ENCODE assay signal across 11 cellular contexts in the genomic region with DNA sequence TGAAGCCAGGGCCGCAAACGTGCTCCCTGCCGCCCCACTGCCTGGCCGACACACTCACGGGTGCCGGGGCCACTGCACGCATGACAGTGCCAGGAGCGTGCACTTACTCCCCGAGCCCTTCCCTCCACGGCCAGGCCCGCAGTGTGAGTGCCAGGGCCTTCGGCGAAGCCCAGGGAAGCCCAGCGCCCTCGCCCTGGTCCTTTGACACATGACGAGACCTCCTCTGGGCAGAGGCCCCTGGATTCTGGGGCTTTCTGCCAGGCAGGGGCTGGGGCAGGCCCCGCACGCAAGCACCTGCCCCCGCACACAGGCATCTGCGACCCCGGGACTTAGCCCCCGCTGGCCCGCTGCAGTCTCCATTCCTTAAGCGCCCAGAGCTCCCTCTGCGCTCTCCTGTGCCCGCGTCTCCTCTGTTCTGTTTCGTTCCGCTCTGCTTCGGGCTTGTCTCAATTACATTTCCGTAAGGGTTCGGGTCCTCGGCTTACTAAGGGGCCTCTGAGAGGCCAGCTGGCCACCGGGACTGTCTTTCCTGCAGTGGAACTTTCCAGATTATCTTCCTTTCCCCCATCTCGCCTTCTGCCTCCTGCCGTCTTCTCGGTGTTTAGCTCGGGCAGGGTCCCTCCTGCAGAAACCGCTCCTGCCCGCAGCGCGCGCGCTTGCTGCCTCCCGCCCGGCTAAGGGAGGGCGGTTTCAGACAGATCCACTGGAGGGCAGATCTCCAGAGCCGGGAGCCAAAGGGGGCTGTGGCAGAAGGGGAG.
DNase-seq lines count a peak whose midpoint lies in the region; ATAC-seq and TF ChIP-seq lines count a peak whose summit lies in the region.
"Had no signal": no experiment of that assay in that cellular context is flagged by ENCODE, and none has a peak within 500 bp of the region (broad histone marks: within the 10 kb centered on the region; RNA-seq: fewer than 3 reads in every experiment).

No MANE protein-coding gene starts in this region.

- intact Hi-C loops in cardiac septum (cut with DNase I), result no loop called here
- intact Hi-C loops in uterus (cut with DNase I; ENCODE audit: low total_unique reads), result no loop called here

- no peaks in the 10 kb centered on the region for H3K9me3 ChIP-seq in cardiac muscle cell (ENCODE audit: low read depth)
- no peaks in the 10 kb centered on the region for H3K9me3 ChIP-seq in esophagus (ENCODE audit: control insufficient read depth in 2 of 2, insufficient read depth in 1 of 2, low read depth in 1 of 2, low read length in 1 of 2)
- H3K9me3 ChIP-seq in uterus, result no peaks in the 10 kb centered on the region

- peak; percentile 24 for TF ChIP-seq CTCF in cardiac muscle cell (IDR thresholded peaks at IDR 0.05; ENCODE audit: low read depth, low read length)
- TF ChIP-seq CTCF in uterus (IDR thresholded peaks at IDR 0.05), result no peak
- no peak for TF ChIP-seq CTCF in osteocyte (IDR thresholded peaks at IDR 0.05)

- 19 to 23% methylated on average over 48 of the region's 48 CpGs for WGBS in esophagus, 2 donors

- no peaks in the 10 kb centered on the region for H3K4me1 ChIP-seq in cardiac muscle cell (ENCODE audit: low read depth)
- H3K4me1 ChIP-seq in esophagus (ENCODE audit: control insufficient read depth in 2 of 2, insufficient read depth in 2 of 2, low read length in 1 of 2), result peaks cover 0 to 4% of the 10 kb centered on the region in 2 donors
- H3K4me1 ChIP-seq in uterus, result no peaks in the 10 kb centered on the region

- no peak overlapping the region for H3K27ac Mint-ChIP-seq in osteocyte (ENCODE audit: unreplicated experiment)

- H3K4me1 Mint-ChIP-seq in osteocyte (ENCODE audit: unreplicated experiment), result peaks cover 7% of the 10 kb centered on the region

- no peak for TF ChIP-seq POLR2A in uterus (IDR thresholded peaks at IDR 0.05)

- peak in 1 of 2 donors; percentile 65 for DNase-seq in cardiac muscle cell (ENCODE audit: low read depth in 1 of 2, low spot score in 1 of 2)
- no peak for DNase-seq in cardiac septum (ENCODE audit: low spot score)
- peak; percentile 13 for DNase-seq in myocyte (ENCODE audit: low read depth)
- DNase-seq in uterus, result no peak
- no peak for DNase-seq in foreskin melanocyte
- no peak for DNase-seq in osteocyte (ENCODE audit: extremely low spot score, unreplicated experiment)
- DNase-seq: C1 segment of cervical spinal cord had no signal

- no peak overlapping the region for H3K27ac ChIP-seq in cardiac muscle cell
- H3K27ac ChIP-seq in esophagus (ENCODE audit: low read depth in 2 of 2, low read length in 1 of 2), result no peak overlapping the region
- no peak overlapping the region for H3K27ac ChIP-seq in uterus
- H3K27ac ChIP-seq: KMS-11 had no signal

- H3K27me3 Mint-ChIP-seq in osteocyte (ENCODE audit: unreplicated experiment), result peaks cover 30% of the 10 kb centered on the region

- no peak overlapping the region for H3K4me3 Mint-ChIP-seq in osteocyte (ENCODE audit: unreplicated experiment)

- no peak overlapping the region for H3K4me3 ChIP-seq in cardiac muscle cell
- peak overlapping the region; percentile 13 to 15 for H3K4me3 ChIP-seq in esophagus (ENCODE audit: low read depth in 1 of 2, low read length in 2 of 2)
- peak overlapping the region; percentile 3 to 8 for H3K4me3 ChIP-seq in uterus

- H3K36me3 Mint-ChIP-seq in osteocyte (ENCODE audit: unreplicated experiment), result no peaks in the 10 kb centered on the region

- no peaks in the 10 kb centered on the region for H3K36me3 ChIP-seq in cardiac muscle cell
- H3K36me3 ChIP-seq in esophagus (ENCODE audit: control insufficient read depth in 2 of 2, insufficient read depth in 2 of 2, low read length in 1 of 2), result no peaks in the 10 kb centered on the region
- H3K36me3 ChIP-seq in uterus, result no peaks in the 10 kb centered on the region

- ATAC-seq in HG03139 (IDR thresholded peaks at IDR 0.05; ENCODE audit: unreplicated experiment), result no peak
- ATAC-seq: HCT116 had no signal

- H3K27me3 ChIP-seq in cardiac muscle cell (peaks cover 24% of the 10 kb centered on the region), esophagus (ENCODE audit: control insufficient read depth in 1 of 2, insufficient read depth in 2 of 2, low read length in 2 of 2) (peaks cover 0 to 7% of the 10 kb centered on the region in 2 donors), uterus (no peaks in the 10 kb centered on the region)

- no peaks in the 10 kb centered on the region for H3K9me3 Mint-ChIP-seq in osteocyte (ENCODE audit: unreplicated experiment)
